In genomic region chr7:134835463-134835823, GRCh38 we compare ENCODE assay signal across 22 cellular contexts. TPM values are rescaled to one million over a fixed set of nuclear protein-coding genes. Genes with fewer than 3 reads are reported as not detected.
DNase-seq lines count a peak whose midpoint lies in the region; ATAC-seq and TF ChIP-seq lines count a peak whose summit lies in the region.
"Had no signal": no experiment of that assay in that cellular context is flagged by ENCODE, and none has a peak within 500 bp of the region (broad histone marks: within the 10 kb centered on the region; RNA-seq: fewer than 3 reads in every experiment).

No MANE protein-coding gene starts in this region.

- intact Hi-C loops in IMR-90 (cut with micrococcal nuclease): no loop called here

- TF ChIP-seq POLR2A in IMR-90 (IDR thresholded peaks at IDR 0.05; ENCODE audit: low read depth, low read length): no peak

- H2BK20ac ChIP-seq in IMR-90 (ENCODE audit: low read depth, low read length): no peak overlapping the region

- H3K4me1 Mint-ChIP-seq in chondrocyte (ENCODE audit: low read depth): peaks cover 96% of the 10 kb centered on the region

- no peak overlapping the region for H3K4me2 ChIP-seq in IMR-90 (ENCODE audit: low read depth, low read length)

- H4K20me1 ChIP-seq in IMR-90 (ENCODE audit: insufficient read depth, low read length): peaks cover 89% of the 10 kb centered on the region

- CTCF ChIA-PET in IMR-90 (lab: Yijun Ruan, JAX): no interaction called here

- H3K9me3 ChIP-seq in IMR-90 (ENCODE audit: control insufficient read depth, insufficient read depth, low read length) (no peaks in the 10 kb centered on the region), mucosa of rectum (ENCODE audit: control insufficient read depth in 2 of 2, low read length in 2 of 2) (no peaks in the 10 kb centered on the region), thoracic aorta (no peaks in the 10 kb centered on the region), HAP-1 (no peaks in the 10 kb centered on the region)
- H3K9me3 ChIP-seq: neutrophil had no signal

- H3K9ac ChIP-seq in IMR-90 (ENCODE audit: low read depth, low read length) (no peak overlapping the region), mucosa of rectum (ENCODE audit: low read depth in 1 of 2, low read length in 2 of 2) (no peak overlapping the region)

- no peak overlapping the region for H2AK5ac ChIP-seq in IMR-90 (ENCODE audit: low read depth, low read length)

- dilution Hi-C loops in IMR-90 (cut with HindIII; ENCODE audit: low sequenced_read_pairs, unreplicated experiment): no loop called here

- H3K4ac ChIP-seq in IMR-90 (ENCODE audit: low read depth, low read length): no peak overlapping the region

- no peaks in the 10 kb centered on the region for H3K27me3 ChIP-seq in IMR-90 (ENCODE audit: control insufficient read depth, insufficient read depth, low read length)
- no peaks in the 10 kb centered on the region for H3K27me3 ChIP-seq in mucosa of rectum (ENCODE audit: control insufficient read depth in 2 of 2, insufficient read depth in 2 of 2, low read length in 2 of 2)
- H3K27me3 ChIP-seq in thoracic aorta (replicated peaks; ENCODE audit: insufficient read depth): no peaks in the 10 kb centered on the region
- H3K27me3 ChIP-seq in HAP-1 (ENCODE audit: low read depth): no peaks in the 10 kb centered on the region
- H3K27me3 ChIP-seq: neutrophil had no signal

- H3K27ac Mint-ChIP-seq in chondrocyte (ENCODE audit: unreplicated experiment): peak overlapping the region; percentile 94
- H3K27ac Mint-ChIP-seq: activated CD4-positive, alpha-beta memory T cell treated with anti-CD3 and anti-CD28 coated beads, Interleukin-2, amount 10 ng/mL, durations not matched to agents 7 days and 5 days; stimulated activated naive CD8-positive, alpha-beta T cell treated with anti-CD3 and anti-CD28 coated beads, Interleukin-15, Interleukin-2, amounts not matched to agents 100 ng/mL and 50 ng/mL, for 24 hours; T-helper 1 cell treated with Interleukin-12 subunit alpha and Interleukin-12 subunit beta and Interleukin-4 antibody, amounts not matched to agents 30 μg/mL and 1 μg/mL, for 36 hours had no signal

- peaks cover 7% of the 10 kb centered on the region for H3K9me1 ChIP-seq in IMR-90 (ENCODE audit: insufficient read depth, low read length)

- H4K5ac ChIP-seq in IMR-90 (ENCODE audit: low read depth, low read length): no peak overlapping the region

- no peak overlapping the region for H3K56ac ChIP-seq in IMR-90 (ENCODE audit: extremely low read depth, insufficient read depth, low read length)

- H4K8ac ChIP-seq in IMR-90 (ENCODE audit: low read depth in 2 of 2, low read length in 2 of 2): no peak overlapping the region

- no peak overlapping the region for H3K18ac ChIP-seq in IMR-90 (ENCODE audit: low read depth, low read length)

- no TSS peak for BruUV-seq in IMR-90 (replicated peaks; lab: Mats Ljungman, UMichigan)

- H3K4me3 ChIP-seq in IMR-90 (ENCODE audit: insufficient read depth, low read depth, low read length) (no peak overlapping the region), mucosa of rectum (ENCODE audit: low read length in 2 of 2) (no peak overlapping the region), thoracic aorta (no peak overlapping the region), HAP-1 (no peak overlapping the region)

- H3K27ac ChIP-seq in IMR-90 (ENCODE audit: insufficient read depth, low read length) (no peak overlapping the region), mucosa of rectum (ENCODE audit: low read depth in 2 of 2, low read length in 2 of 2) (peak overlapping the region; percentile 37 to 49), thoracic aorta (peak overlapping the region; percentile 92 to 93)
- H3K27ac ChIP-seq: neutrophil had no signal

- no peaks in the 10 kb centered on the region for H3K27me3 Mint-ChIP-seq in chondrocyte (ENCODE audit: low read depth)
- H3K27me3 Mint-ChIP-seq: brain; stimulated activated naive CD8-positive, alpha-beta T cell treated with anti-CD3 and anti-CD28 coated beads, Interleukin-15, Interleukin-2, amounts not matched to agents 100 ng/mL and 50 ng/mL, for 24 hours had no signal

- no peak for ATAC-seq in IMR-90 (ENCODE audit: low read depth)
- no peak for ATAC-seq in thoracic aorta (ENCODE audit: insufficient number of reproducible peaks, low FRiP score, low read depth)
- ATAC-seq: activated T-cell treated with anti-CD3 and anti-CD28 coated beads, Interleukin-2, amount 50 U/mL, for 4 hours; HCT116 had no signal

- H3K36me3 ChIP-seq in IMR-90 (ENCODE audit: control insufficient read depth, insufficient read depth, low read length): peaks cover 8% of the 10 kb centered on the region; the same call in 1 of the 2 replicates
- no peaks in the 10 kb centered on the region for H3K36me3 ChIP-seq in mucosa of rectum (ENCODE audit: control insufficient read depth in 2 of 2, insufficient read depth in 2 of 2, low read length in 2 of 2)
- peaks cover 2% of the 10 kb centered on the region for H3K36me3 ChIP-seq in thoracic aorta
- no peaks in the 10 kb centered on the region for H3K36me3 ChIP-seq in HAP-1 (replicated peaks)
- H3K36me3 ChIP-seq: neutrophil had no signal

- no peaks in the 10 kb centered on the region for H3K9me3 Mint-ChIP-seq in chondrocyte (ENCODE audit: low read depth)
- H3K9me3 Mint-ChIP-seq: activated CD4-positive, alpha-beta memory T cell treated with anti-CD3 and anti-CD28 coated beads, Interleukin-2, amount 10 ng/mL, durations not matched to agents 7 days and 5 days; activated T-cell treated with anti-CD3 and anti-CD28 coated beads, Interleukin-2, amount 50 U/mL, for 4 hours; brain; stimulated activated naive CD8-positive, alpha-beta T cell treated with anti-CD3 and anti-CD28 coated beads, Interleukin-15, Interleukin-2, amounts not matched to agents 100 ng/mL and 50 ng/mL, for 24 hours; T-helper 1 cell treated with Interleukin-12 subunit alpha and Interleukin-12 subunit beta and Interleukin-4 antibody, amounts not matched to agents 30 μg/mL and 1 μg/mL, for 36 hours had no signal

- no peak overlapping the region for H2BK15ac ChIP-seq in IMR-90 (ENCODE audit: low read depth, low read length)

- peak overlapping the region; percentile 5 for H2BK5ac ChIP-seq in IMR-90 (ENCODE audit: low read depth, low read length, poor library complexity, severe bottlenecking)

- TF ChIP-seq CTCF in IMR-90 (conservative IDR thresholded peaks at IDR 0.05; ENCODE audit: low read depth, low read length) (no peak), chondrocyte (IDR thresholded peaks at IDR 0.05) (no peak), thoracic aorta (IDR thresholded peaks at IDR 0.05) (no peak)

- H4K91ac ChIP-seq in IMR-90 (ENCODE audit: insufficient read depth, low read depth, low read length): no peak overlapping the region

- H3K23ac ChIP-seq in IMR-90 (ENCODE audit: low read depth, low read length): no peak overlapping the region

- TF ChIP-seq RAD21 in IMR-90 (IDR thresholded peaks at IDR 0.05; ENCODE audit: low read length): no peak

- POLR2A ChIA-PET in IMR-90 (lab: Charles Lee; ENCODE audit: unreplicated experiment): no interaction called here

- DNase-seq in IMR-90 (no peak), chondrocyte (ENCODE audit: low spot score) (no peak), thoracic aorta (ENCODE audit: low spot score) (no peak), NCI-H510A (lab: John Stamatoyannopoulos, UW) (no peak), HAP-1 (ENCODE audit: low spot score in 2 of 2) (no peak), CD1c-positive myeloid dendritic cell (ENCODE audit: extremely low spot score) (no peak)
- DNase-seq in activated T-cell treated with anti-CD3 and anti-CD28 coated beads, Interleukin-2, amount 50 U/mL, for 1 hour: no peak
- DNase-seq: activated CD4-positive, alpha-beta memory T cell treated with anti-CD3 and anti-CD28 coated beads, Interleukin-2, amount 10 ng/mL, durations not matched to agents 7 days and 5 days; activated naive CD4-positive, alpha-beta T cell treated with anti-CD3 and anti-CD28 coated beads, Interleukin-2, amount 50 U/mL, for 16 hours; activated T-cell treated with anti-CD3 and anti-CD28 coated beads, Interleukin-2, amount 50 U/mL, for 4 hours; midbrain; NCI-H1092; NCI-H2107; NCI-H524; SHP77; stimulated activated CD4-positive, alpha-beta T cell treated with anti-CD3 and anti-CD28 coated beads, Interleukin-1b, Interleukin-23, amount 100 ng/mL, for 48 hours had no signal

- H3K79me1 ChIP-seq in IMR-90 (ENCODE audit: low read depth in 1 of 2, low read length in 2 of 2): peaks cover 10 to 69% of the 10 kb centered on the region in 2 experiments

- H3K4me3 Mint-ChIP-seq in chondrocyte (ENCODE audit: unreplicated experiment): no peak overlapping the region
- H3K4me3 Mint-ChIP-seq: activated CD4-positive, alpha-beta memory T cell treated with anti-CD3 and anti-CD28 coated beads, Interleukin-2, amount 10 ng/mL, durations not matched to agents 7 days and 5 days; activated T-cell treated with anti-CD3 and anti-CD28 coated beads, Interleukin-2, amount 50 U/mL, for 4 hours; brain; stimulated activated naive CD8-positive, alpha-beta T cell treated with anti-CD3 and anti-CD28 coated beads, Interleukin-15, Interleukin-2, amounts not matched to agents 100 ng/mL and 50 ng/mL, for 24 hours; T-helper 1 cell treated with Interleukin-12 subunit alpha and Interleukin-12 subunit beta and Interleukin-4 antibody, amounts not matched to agents 30 μg/mL and 1 μg/mL, for 36 hours had no signal

- H3K4me1 ChIP-seq in IMR-90 (ENCODE audit: control insufficient read depth, insufficient read depth, low read length) (peaks cover 16% of the 10 kb centered on the region), mucosa of rectum (ENCODE audit: control insufficient read depth in 2 of 2, insufficient read depth in 2 of 2, low read length in 2 of 2) (peaks cover 0 to 3% of the 10 kb centered on the region in 2 donors), thoracic aorta (ENCODE audit: control insufficient read depth in 1 of 2, low read depth in 2 of 2) (peaks cover 34 to 100% of the 10 kb centered on the region in 2 donors), HAP-1 (no peaks in the 10 kb centered on the region)

- 100% methylated on average over 3 of the region's 4 CpGs; no CpG with 5 or more reads in 1 of the 2 experiments for WGBS in IMR-90 (ENCODE audit: extremely low coverage in 2 of 2, insufficient read length in 1 of 2), 2 experiments

- no peak overlapping the region for H2BK120ac ChIP-seq in IMR-90 (ENCODE audit: low read depth, low read length)

- H3K14ac ChIP-seq in IMR-90 (replicated peaks; ENCODE audit: low read depth, low read length): no peak overlapping the region

- no peak overlapping the region for H2AK9ac ChIP-seq in IMR-90 (replicated peaks; ENCODE audit: low read depth, low read length, poor library complexity)

- no peak overlapping the region for H2AFZ ChIP-seq in IMR-90 (replicated peaks; ENCODE audit: low read length, poor library complexity)

- peaks cover 34% of the 10 kb centered on the region for H3K36me3 Mint-ChIP-seq in chondrocyte (ENCODE audit: low read depth)
- H3K36me3 Mint-ChIP-seq: brain had no signal

- in situ Hi-C loops in IMR-90 (cut with MboI; ENCODE audit: low sequenced_read_pairs) (no loop called here), HAP-1 (cut with MboI; ENCODE audit: low sequenced_read_pairs) (no loop called here)

RNA-seq across cellular contexts. Expression of gene CALD1, which starts 56.0 kb away (rescaled TPM):
- total RNA-seq in IMR-90 (2012; rRNA removed): 487 and 532 TPM in 2 replicates
- 375 and 382 TPM in 2 replicates for polyA plus RNA-seq in IMR-90 (2012; rRNA removed)
- 140 and 308 TPM in 2 replicates for polyA plus RNA-seq in IMR-90 (2012; cell fraction: cytosol; rRNA removed)
- polyA plus RNA-seq in IMR-90 (2012; cell fraction: nucleus; rRNA removed; ENCODE audit: low replicate concordance): 114 and 384 TPM in 2 replicates
- 1,623 to 1,979 TPM (median 1,941 TPM) in 3 replicates for total RNA-seq in chondrocyte
- 1,000 to 10,000 TPM in 1 of 2 donors, 100 to 1,000 TPM in 1; 912 to 1,038 TPM for total RNA-seq in thoracic aorta
